ENCODE assay signal across 23 cellular contexts in the genomic region with DNA sequence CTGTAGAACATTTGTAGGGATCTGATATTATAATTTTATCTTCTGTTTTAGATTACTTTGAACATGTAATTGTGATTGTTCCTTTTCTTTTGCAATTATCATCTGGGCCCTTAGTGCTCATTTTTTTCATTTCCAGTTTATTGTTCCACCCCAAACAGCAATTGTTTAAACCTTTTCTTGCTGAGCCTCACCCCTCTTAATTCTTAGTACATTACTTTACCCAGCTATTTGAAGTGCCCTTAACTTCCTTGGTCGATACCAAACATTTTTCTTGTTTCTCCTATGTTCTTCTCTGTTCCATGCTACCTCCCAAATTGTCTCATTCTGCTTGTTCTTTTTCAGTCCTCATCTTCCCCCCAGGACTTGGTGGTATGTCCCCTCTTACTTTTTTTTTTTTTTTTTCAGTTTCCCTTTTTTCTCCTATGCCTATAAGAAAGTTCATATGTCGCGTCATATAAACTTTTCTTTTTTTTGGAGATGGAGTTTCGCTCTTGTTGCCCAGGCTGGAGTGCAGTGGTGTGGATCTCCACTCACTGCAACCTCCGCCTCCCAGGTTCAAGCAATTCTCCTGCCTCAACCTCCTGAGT. TPM values are rescaled to one million over a fixed set of nuclear protein-coding genes. Genes with fewer than 3 reads are reported as not detected.
DNase-seq lines count a peak whose midpoint lies in the region; ATAC-seq and TF ChIP-seq lines count a peak whose summit lies in the region.
"Had no signal": no experiment of that assay in that cellular context is flagged by ENCODE, and none has a peak within 500 bp of the region (broad histone marks: within the 10 kb centered on the region; RNA-seq: fewer than 3 reads in every experiment).

No MANE protein-coding gene starts in this region.

- no peak for DNase-seq in CD4-positive, CD25-positive, alpha-beta regulatory T cell
- DNase-seq in trophoblast cell (no peak), MCF 10A (ENCODE audit: unreplicated experiment) (no peak), NCI-H1092 treated with DMSO at 0.1 percent for 48 hours (lab: John Stamatoyannopoulos, UW) (no peak)
- no peak for DNase-seq in stimulated activated CD4-positive, alpha-beta T cell treated with anti-CD3 and anti-CD28 coated beads, Interleukin-15, amount 100 ng/mL, for 24 hours
- DNase-seq: CD4-positive, alpha-beta T cell; COR-L47; DMS79 treated with DMSO at 0.1 percent for 48 hours; Kasumi-1; MM.1S; NCI-H1092; NCI-H1436 treated with DMSO at 0.1 percent for 48 hours; NCI-H2081; NCI-H446; NCI-H526; SIG-M5; SK-N-SH had no signal

- H3K79me2 ChIP-seq in Loucy (ENCODE audit: insufficient read depth, low read length), result peaks cover 85% of the 10 kb centered on the region
- H3K79me2 ChIP-seq in SU-DHL-6 (ENCODE audit: insufficient read depth, low read length), result peaks cover 83% of the 10 kb centered on the region
- peaks cover 24% of the 10 kb centered on the region for H3K79me2 ChIP-seq in trophoblast cell (ENCODE audit: control insufficient read depth, insufficient read depth, low read length, poor library complexity)

- intact Hi-C loops in MCF 10A (cut with micrococcal nuclease), result no loop called here

- H3K4me1 ChIP-seq in CD4-positive, CD25-positive, alpha-beta regulatory T cell (ENCODE audit: control insufficient read depth, insufficient read depth, low read length, poor library complexity, severe bottlenecking), result peaks cover 23% of the 10 kb centered on the region
- peaks cover 56% of the 10 kb centered on the region for H3K4me1 ChIP-seq in Loucy (ENCODE audit: insufficient read depth, low read length, poor library complexity, severe bottlenecking)
- no peaks in the 10 kb centered on the region for H3K4me1 ChIP-seq in trophoblast cell (ENCODE audit: control insufficient read depth in 1 of 2, insufficient read depth in 2 of 2, low read length in 2 of 2)

- H3K18ac ChIP-seq in trophoblast cell (ENCODE audit: low read length), result no peak overlapping the region

- no peaks in the 10 kb centered on the region for H3K9me3 ChIP-seq in CD4-positive, CD25-positive, alpha-beta regulatory T cell (ENCODE audit: control insufficient read depth in 2 of 2, low read length in 2 of 2)
- H3K9me3 ChIP-seq in Loucy (ENCODE audit: insufficient read depth, low read depth, low read length) (no peaks in the 10 kb centered on the region), SU-DHL-6 (ENCODE audit: insufficient read depth, low read length) (no peaks in the 10 kb centered on the region), trophoblast cell (ENCODE audit: insufficient read depth, low read depth, low read length) (no peaks in the 10 kb centered on the region)
- H3K9me3 ChIP-seq: SK-N-SH had no signal

- H3K23ac ChIP-seq in trophoblast cell (ENCODE audit: low read length), result no peak overlapping the region

- no CpG with 5 or more reads among the region's 5 CpGs for WGBS in trophoblast cell (ENCODE audit: extremely low coverage, insufficient coverage, insufficient read length)

- CTCF ChIA-PET in MCF 10A (lab: Yijun Ruan, JAX), result no interaction called here

- POLR2A ChIA-PET in MCF 10A (lab: Yijun Ruan, JAX), result interaction anchor here (1.3 kb wide), 1 partner anchor 11 kb away, joined by 3 read pairs; no protein-coding TSS in a partner anchor

- no peak overlapping the region for H2BK120ac ChIP-seq in trophoblast cell (ENCODE audit: insufficient read depth, low read length, poor library complexity)

- H3K4ac ChIP-seq in trophoblast cell (ENCODE audit: low read depth, low read length), result peak overlapping the region; percentile 66

- no TSS peak for BruUV-seq in MCF 10A (replicated peaks; lab: Mats Ljungman, UMichigan)

- H3K4me2 ChIP-seq in Loucy (ENCODE audit: low read depth, low read length, poor library complexity, severe bottlenecking) (peak overlapping the region; percentile 97), SU-DHL-6 (ENCODE audit: low read depth, low read length, poor library complexity, severe bottlenecking) (peak overlapping the region; percentile 19), trophoblast cell (ENCODE audit: low read length) (no peak overlapping the region)

- no peak overlapping the region for H3K4me3 Mint-ChIP-seq in CD4-positive, CD25-positive, alpha-beta regulatory T cell
- H3K4me3 Mint-ChIP-seq in MCF 10A (ENCODE audit: unreplicated experiment), result no peak overlapping the region
- H3K4me3 Mint-ChIP-seq: CD4-positive, alpha-beta T cell; IgD-negative memory B cell had no signal

- H3K4me1 Mint-ChIP-seq in CD4-positive, CD25-positive, alpha-beta regulatory T cell, result peaks cover 19 to 50% (median 22%) of the 10 kb centered on the region in 4 donors
- H3K4me1 Mint-ChIP-seq in MCF 10A (ENCODE audit: insufficient read depth, unreplicated experiment), result peaks cover 21% of the 10 kb centered on the region

- H4K8ac ChIP-seq in trophoblast cell (ENCODE audit: low read depth, low read length), result no peak overlapping the region

- peak overlapping the region; percentile 32 for H3K4me3 ChIP-seq in CD4-positive, CD25-positive, alpha-beta regulatory T cell (ENCODE audit: low read depth, low read length)
- peak overlapping the region; percentile 98 for H3K4me3 ChIP-seq in Loucy (ENCODE audit: low read length, poor library complexity, severe bottlenecking)
- H3K4me3 ChIP-seq in SU-DHL-6 (ENCODE audit: insufficient read depth, low read length, poor library complexity, severe bottlenecking), result no peak overlapping the region
- H3K4me3 ChIP-seq in trophoblast cell (ENCODE audit: low read depth, low read length), result no peak overlapping the region

- H3K27ac ChIP-seq in CD4-positive, CD25-positive, alpha-beta regulatory T cell (ENCODE audit: insufficient read depth, low read length, poor library complexity, severe bottlenecking), result no peak overlapping the region
- no peak overlapping the region for H3K27ac ChIP-seq in SU-DHL-6 (ENCODE audit: low read depth, low read length)
- H3K27ac ChIP-seq in trophoblast cell (ENCODE audit: low read depth, low read length), result no peak overlapping the region

- H4K91ac ChIP-seq in trophoblast cell (ENCODE audit: low read depth, low read length), result no peak overlapping the region

- H2BK12ac ChIP-seq in trophoblast cell (ENCODE audit: low read length), result no peak overlapping the region

- H3K9me3 Mint-ChIP-seq in CD4-positive, CD25-positive, alpha-beta regulatory T cell, result no peaks in the 10 kb centered on the region
- no peaks in the 10 kb centered on the region for H3K9me3 Mint-ChIP-seq in MCF 10A (ENCODE audit: unreplicated experiment)
- H3K9me3 Mint-ChIP-seq: CD4-positive, alpha-beta T cell; IgD-negative memory B cell had no signal

- peaks cover 10% of the 10 kb centered on the region for H3K36me3 Mint-ChIP-seq in CD4-positive, CD25-positive, alpha-beta regulatory T cell
- H3K36me3 Mint-ChIP-seq in MCF 10A (ENCODE audit: insufficient read depth, unreplicated experiment), result peaks cover 13% of the 10 kb centered on the region

- ATAC-seq in CD4-positive, CD25-positive, alpha-beta regulatory T cell (ENCODE audit: low read depth in 2 of 2), result no peak
- ATAC-seq in esophagus mucosa, result no peak
- ATAC-seq: Panc1 had no signal

- H3K14ac ChIP-seq in trophoblast cell (ENCODE audit: low read length), result no peak overlapping the region

- no peak overlapping the region for H2BK5ac ChIP-seq in trophoblast cell (ENCODE audit: low read depth, low read length, poor library complexity)

- H2AFZ ChIP-seq in Loucy (ENCODE audit: low read length) (no peak overlapping the region), SU-DHL-6 (ENCODE audit: low read depth, low read length, severe bottlenecking) (no peak overlapping the region), trophoblast cell (ENCODE audit: insufficient read depth, low read length, poor library complexity) (no peak overlapping the region)

- no peak overlapping the region for H2AK5ac ChIP-seq in trophoblast cell (ENCODE audit: low read length)

- H4K20me1 ChIP-seq in Loucy (ENCODE audit: insufficient read depth, low read length, poor library complexity, severe bottlenecking) (peaks cover 74% of the 10 kb centered on the region), SU-DHL-6 (ENCODE audit: low read depth, low read length) (0 out of 2 replicates have a peak, but pooled peaks cover 21% of the 10 kb centered on the region)

- peaks cover 13% of the 10 kb centered on the region for H3K79me1 ChIP-seq in trophoblast cell (ENCODE audit: low read length)

- H3K27me3 ChIP-seq in CD4-positive, CD25-positive, alpha-beta regulatory T cell (ENCODE audit: control insufficient read depth, insufficient read depth, low read length), result no peaks in the 10 kb centered on the region
- H3K27me3 ChIP-seq in Loucy (ENCODE audit: insufficient read depth, low read length, poor library complexity, severe bottlenecking) (no peaks in the 10 kb centered on the region), SU-DHL-6 (ENCODE audit: low read length) (no peaks in the 10 kb centered on the region), trophoblast cell (ENCODE audit: insufficient read depth, low read length) (no peaks in the 10 kb centered on the region)

- H4K12ac ChIP-seq in trophoblast cell (ENCODE audit: low read depth, low read length), result no peak overlapping the region

- no peaks in the 10 kb centered on the region for H3F3A ChIP-seq in Loucy (ENCODE audit: low read depth)
- peaks cover 4% of the 10 kb centered on the region; the same call in 1 of the 2 replicates for H3F3A ChIP-seq in SU-DHL-6 (ENCODE audit: insufficient read depth)

- H3K9me2 ChIP-seq in Loucy (replicated peaks; ENCODE audit: low read depth, low read length) (no peaks in the 10 kb centered on the region), SU-DHL-6 (replicated peaks; ENCODE audit: insufficient read depth, low read length) (no peaks in the 10 kb centered on the region)
- H3K9me2 ChIP-seq: SK-N-SH had no signal

- H3K27me3 Mint-ChIP-seq in CD4-positive, CD25-positive, alpha-beta regulatory T cell, result no peaks in the 10 kb centered on the region
- no peaks in the 10 kb centered on the region for H3K27me3 Mint-ChIP-seq in MCF 10A (ENCODE audit: insufficient read depth, unreplicated experiment)
- H3K27me3 Mint-ChIP-seq: B cell; CD4-positive, alpha-beta T cell; IgD-negative memory B cell had no signal

- H3K9ac ChIP-seq in Loucy (ENCODE audit: low read depth, low read length, poor library complexity, severe bottlenecking) (peak overlapping the region; percentile 98), SU-DHL-6 (ENCODE audit: low read length) (no peak overlapping the region), trophoblast cell (ENCODE audit: low read length) (no peak overlapping the region)
- H3K9ac ChIP-seq: SK-N-SH had no signal

- TF ChIP-seq CTCF in Loucy (conservative IDR thresholded peaks at IDR 0.05; ENCODE audit: low read length) (no peak), SU-DHL-6 (IDR thresholded peaks at IDR 0.05; ENCODE audit: insufficient read depth, low read length, poor library complexity, severe bottlenecking) (no peak), MCF 10A (IDR thresholded peaks at IDR 0.05; ENCODE audit: unreplicated experiment) (no peak)

- no peak overlapping the region for H3K27ac Mint-ChIP-seq in CD4-positive, CD25-positive, alpha-beta regulatory T cell
- no peak overlapping the region for H3K27ac Mint-ChIP-seq in MCF 10A (ENCODE audit: low read depth, unreplicated experiment)
- H3K27ac Mint-ChIP-seq: B cell; CD4-positive, alpha-beta T cell; IgD-negative memory B cell had no signal

- peaks cover 9% of the 10 kb centered on the region for H3K36me3 ChIP-seq in CD4-positive, CD25-positive, alpha-beta regulatory T cell (ENCODE audit: control insufficient read depth, insufficient read depth, low read length)
- H3K36me3 ChIP-seq in Loucy (ENCODE audit: insufficient read depth, low read length) (no peaks in the 10 kb centered on the region), SU-DHL-6 (ENCODE audit: low read length) (no peaks in the 10 kb centered on the region), trophoblast cell (ENCODE audit: control insufficient read depth in 1 of 2, insufficient read depth in 2 of 2, low read length in 2 of 2) (no peaks in the 10 kb centered on the region)

RNA-seq across cellular contexts. Expression of a gene that starts 3.5 kb away (rescaled TPM):
- total RNA-seq in CD4-positive, CD25-positive, alpha-beta regulatory T cell, result 53.1 TPM
- polyA plus RNA-seq in CD4-positive, CD25-positive, alpha-beta regulatory T cell, result 10 to 100 TPM; 24.9 to 36.6 (median 33.3) TPM
- polyA plus RNA-seq in trophoblast cell (2013), result 18.2 and 18.5 TPM in 2 replicates
- 31.8 and 37.5 TPM in 2 replicates for total RNA-seq in MCF 10A (2022)
- total RNA-seq in esophagus mucosa, result 23.4 TPM

Comparison
In these comparisons a context has a peak if more than half of its experiments do, and no peak if none do; other contexts are left out.
1. H3K4me3 ChIP-seq: peak in CD4-positive, CD25-positive, alpha-beta regulatory T cell (single experiment) and Loucy (single experiment); none in SU-DHL-6 (single experiment) and trophoblast cell (single experiment).